Comparison of ENCODE assay signal across 11 cellular contexts in the genomic region with DNA sequence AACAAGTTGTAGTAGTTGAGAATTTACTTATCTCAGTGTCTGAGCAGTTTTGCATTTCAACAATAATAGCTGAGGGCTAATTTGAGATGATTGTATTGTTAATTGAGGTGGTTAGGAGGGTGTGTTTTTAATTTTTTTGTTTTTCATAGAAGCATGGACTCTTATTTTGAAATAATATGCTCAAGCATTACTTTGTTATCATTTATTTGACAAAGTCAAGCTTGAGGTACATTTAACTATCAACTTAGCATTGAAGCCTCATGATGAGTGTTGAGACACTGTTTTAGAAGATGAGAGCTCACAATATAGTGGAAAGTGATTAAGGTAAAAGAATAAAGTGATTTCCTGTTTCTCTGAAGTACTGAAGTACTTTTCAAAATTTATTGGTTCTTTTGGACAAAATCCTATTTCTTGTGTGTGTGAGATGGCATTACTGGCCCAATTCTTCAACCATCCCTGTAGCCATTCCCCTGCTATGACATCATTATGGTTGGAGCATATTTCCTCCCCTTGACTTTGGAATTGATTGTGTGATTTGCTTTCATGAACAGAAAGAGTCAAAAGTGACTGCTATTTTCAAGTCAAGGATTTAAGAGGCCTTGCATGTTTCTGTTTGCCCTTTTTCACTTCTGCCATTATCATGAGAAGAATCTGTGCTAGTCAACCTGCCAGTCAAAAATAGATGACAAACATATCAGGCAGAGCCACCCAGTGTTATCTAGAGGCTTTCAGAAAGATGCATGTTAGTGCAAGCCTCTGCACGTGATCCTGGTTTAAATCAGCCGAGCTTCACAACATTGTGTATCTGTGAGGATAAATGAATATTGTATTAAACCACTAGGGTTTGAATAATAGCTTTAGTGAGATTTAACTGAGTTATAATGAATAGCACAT.
DNase-seq lines count a peak whose midpoint lies in the region; ATAC-seq and TF ChIP-seq lines count a peak whose summit lies in the region.
"Had no signal": no experiment of that assay in that cellular context is flagged by ENCODE, and none has a peak within 500 bp of the region (broad histone marks: within the 10 kb centered on the region; RNA-seq: fewer than 3 reads in every experiment).

No MANE protein-coding gene starts in this region.

- H3K4me3 ChIP-seq in GM12865 (ENCODE audit: low read depth, low read length) (no peak overlapping the region), rectal smooth muscle tissue (ENCODE audit: low read length) (no peak overlapping the region), neuronal stem cell (ENCODE audit: low read length in 2 of 2) (no peak overlapping the region)
- H3K4me3 ChIP-seq: vagina had no signal

- H2BK5ac ChIP-seq in neuronal stem cell (ENCODE audit: low read length): no peak overlapping the region

- H3K4me1 ChIP-seq in rectal smooth muscle tissue (ENCODE audit: control insufficient read depth, insufficient read depth, low read length) (peaks cover 5% of the 10 kb centered on the region), neuronal stem cell (ENCODE audit: control insufficient read depth in 2 of 2, insufficient read depth in 1 of 2, low read depth in 1 of 2, low read length in 2 of 2) (no peaks in the 10 kb centered on the region)

- no peak overlapping the region for H2BK12ac ChIP-seq in neuronal stem cell (ENCODE audit: low read length)

- TF ChIP-seq CTCF in GM12865 (IDR thresholded peaks at IDR 0.05; ENCODE audit: insufficient read depth, low read depth, low read length, missing control alignments) (no peak), RWPE1 (conservative IDR thresholded peaks at IDR 0.05; ENCODE audit: low read depth) (no peak)

- DNase-seq in GM12865 (ENCODE audit: low read depth) (peak; percentile 3), dedifferentiated amniotic fluid mesenchymal stem cell (ENCODE audit: extremely low spot score) (peak; percentile 49), RWPE1 (ENCODE audit: low spot score) (no peak), neuronal stem cell (ENCODE audit: low spot score) (no peak)
- no peak for DNase-seq in stimulated activated naive CD4-positive, alpha-beta T cell treated with Interleukin-2 at 50 U/mL for 16 hours (lab: John Stamatoyannopoulos, UW)
- DNase-seq: midbrain, T-helper 9 cell had no signal

- no peaks in the 10 kb centered on the region for H3K79me1 ChIP-seq in neuronal stem cell (ENCODE audit: low read depth, low read length)

- CTCF ChIA-PET in RWPE1 (lab: Yijun Ruan, JAX): interaction anchor here (0.8 kb wide), 1 partner anchor 24 kb away, joined by 5 read pairs; no protein-coding TSS in a partner anchor

- H3K14ac ChIP-seq in neuronal stem cell (ENCODE audit: low read length): no peak overlapping the region

- H3K23ac ChIP-seq in neuronal stem cell (ENCODE audit: low read depth, low read length, poor library complexity): no peak overlapping the region

- no peak overlapping the region for H3K4ac ChIP-seq in neuronal stem cell (ENCODE audit: low read length)

- H4K91ac ChIP-seq in neuronal stem cell (ENCODE audit: low read depth, low read length, poor library complexity): no peak overlapping the region

- no peak overlapping the region for H4K8ac ChIP-seq in neuronal stem cell (ENCODE audit: low read depth, low read length)

- H3K18ac ChIP-seq in neuronal stem cell (ENCODE audit: low read length): no peak overlapping the region

- H3K9ac ChIP-seq in rectal smooth muscle tissue (ENCODE audit: low read length): no peak overlapping the region
- no peak overlapping the region for H3K9ac ChIP-seq in neuronal stem cell (ENCODE audit: low read depth, low read length, poor library complexity)

- H3K36me3 ChIP-seq in rectal smooth muscle tissue (ENCODE audit: control insufficient read depth, insufficient read depth, low read length) (no peaks in the 10 kb centered on the region), neuronal stem cell (replicated peaks in 1 of 2; ENCODE audit: control insufficient read depth in 2 of 2, insufficient read depth in 2 of 2, low read length in 2 of 2) (peaks cover 0 to 3% of the 10 kb centered on the region in 2 donors)
- H3K36me3 ChIP-seq: vagina had no signal

- WGBS in neuronal stem cell (ENCODE audit: extremely low coverage in 2 of 2, insufficient read length in 2 of 2, insufficient replicate concordance in 1 of 2), 2 donors: no CpG with 5 or more reads among the region's 2 CpGs

- no peak overlapping the region for H2BK15ac ChIP-seq in neuronal stem cell (ENCODE audit: low read length)

- H3K4me2 ChIP-seq in neuronal stem cell (ENCODE audit: insufficient read depth, low read length, poor library complexity, severe bottlenecking): no peak overlapping the region

- peaks cover 4 to 5% of the 10 kb centered on the region in 2 donors for H3K9me3 ChIP-seq in neuronal stem cell (replicated peaks in 1 of 2; ENCODE audit: control insufficient read depth in 2 of 2, insufficient read depth in 1 of 2, low read depth in 1 of 2, low read length in 2 of 2)
- H3K9me3 ChIP-seq: vagina had no signal

- H3K27me3 ChIP-seq in rectal smooth muscle tissue (ENCODE audit: control insufficient read depth, insufficient read depth, low read length): no peaks in the 10 kb centered on the region
- no peaks in the 10 kb centered on the region for H3K27me3 ChIP-seq in neuronal stem cell (ENCODE audit: control insufficient read depth in 3 of 3, insufficient read depth in 3 of 3, low read depth in 1 of 3, low read length in 3 of 3)
- H3K27me3 ChIP-seq: vagina had no signal

- POLR2A ChIA-PET in RWPE1 (lab: Yijun Ruan, JAX; ENCODE audit: low non-redundant PET): no interaction called here

- H3K27ac ChIP-seq in rectal smooth muscle tissue (ENCODE audit: low read depth, low read length) (peak overlapping the region; percentile 33), RWPE1 (no peak overlapping the region), neuronal stem cell (replicated peaks; ENCODE audit: low read length) (no peak overlapping the region)
- H3K27ac ChIP-seq: vagina had no signal

- H2AK5ac ChIP-seq in neuronal stem cell (ENCODE audit: low read depth, low read length): no peak overlapping the region

- H2AFZ ChIP-seq in neuronal stem cell (ENCODE audit: low read length): no peak overlapping the region

- H2BK120ac ChIP-seq in neuronal stem cell (ENCODE audit: low read depth, low read length): no peak overlapping the region

- ATAC-seq in HG03520 (IDR thresholded peaks at IDR 0.05; ENCODE audit: unreplicated experiment) (peak; percentile 20), HG02759 (IDR thresholded peaks at IDR 0.05; ENCODE audit: unreplicated experiment) (no peak)

Comparison
In these comparisons a context has a peak if more than half of its experiments do, and no peak if none do; other contexts are left out.
1. DNase-seq: peak in GM12865 (single experiment) and dedifferentiated amniotic fluid mesenchymal stem cell (single experiment); none in RWPE1 (single experiment), neuronal stem cell (single experiment) and stimulated activated naive CD4-positive, alpha-beta T cell treated with Interleukin-2 at 50 U/mL for 16 hours (single experiment).